Comparison of ENCODE assay signal across 2 cellular contexts in the genomic region with DNA sequence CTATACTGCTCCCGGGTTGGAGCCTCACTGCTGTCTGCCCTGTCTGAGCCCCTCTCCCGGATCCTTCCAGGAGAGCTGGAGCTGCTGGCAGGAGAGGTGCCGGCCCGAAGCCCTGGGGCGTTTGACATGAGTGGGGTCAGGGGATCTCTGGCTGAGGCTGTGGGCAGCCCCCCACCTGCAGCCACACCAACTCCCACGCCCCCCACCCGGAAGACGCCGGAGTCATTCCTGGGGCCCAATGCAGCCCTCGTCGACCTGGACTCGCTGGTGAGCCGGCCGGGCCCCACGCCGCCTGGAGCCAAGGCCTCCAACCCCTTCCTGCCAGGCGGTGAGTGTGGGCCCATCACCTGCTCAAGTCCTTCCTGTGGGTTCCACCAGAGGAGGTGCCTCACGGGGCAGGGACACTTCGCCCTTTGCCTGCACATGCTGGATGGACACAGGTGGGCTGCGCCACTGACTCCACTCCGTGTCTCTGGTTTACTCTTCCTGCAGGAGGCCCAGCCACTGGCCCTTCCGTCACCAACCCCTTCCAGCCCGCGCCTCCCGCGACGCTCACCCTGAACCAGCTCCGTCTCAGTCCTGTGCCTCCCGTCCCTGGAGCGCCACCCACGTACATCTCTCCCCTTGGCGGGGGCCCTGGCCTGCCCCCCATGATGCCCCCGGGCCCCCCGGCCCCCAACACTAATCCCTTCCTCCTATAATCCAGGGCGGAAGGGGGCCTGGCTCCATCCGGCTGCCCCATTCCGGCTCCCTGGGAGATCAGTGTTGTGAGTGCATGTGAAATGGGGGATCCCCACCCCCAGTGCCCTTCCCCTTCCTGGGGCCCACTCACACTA.
TF ChIP-seq lines count a peak whose summit lies in the region.

No MANE protein-coding gene starts in this region.

TF ChIP-seq in HepG2, 621 proteins besides CTCF, POLR2A, EP300 and RAD21:
- TF ChIP-seq AGO2 (optimal IDR thresholded peaks at IDR 0.05; ENCODE audit: low read depth, low read length) (peak; percentile 70), ZNF577 (CRISPR knock-in tag; IDR thresholded peaks at IDR 0.05; ENCODE audit: borderline replicate concordance, low read depth) (no peak)

TF ChIP-seq in endothelial cell of umbilical vein, 7 proteins besides CTCF, POLR2A, EP300 and RAD21:
- TF ChIP-seq, protein P1, sequence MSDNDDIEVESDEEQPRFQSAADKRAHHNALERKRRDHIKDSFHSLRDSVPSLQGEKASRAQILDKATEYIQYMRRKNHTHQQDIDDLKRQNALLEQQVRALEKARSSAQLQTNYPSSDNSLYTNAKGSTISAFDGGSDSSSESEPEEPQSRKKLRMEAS (IDR thresholded peaks at IDR 0.05; ENCODE audit: insufficient read depth, insufficient read length), result no peak
- TF ChIP-seq FOS (IDR thresholded peaks at IDR 0.05; ENCODE audit: borderline replicate concordance, insufficient read depth, low read length) (no peak), EZH2 (IDR thresholded peaks at IDR 0.05; ENCODE audit: borderline replicate concordance, low read depth, low read length, severe bottlenecking) (no peak)
